1 cellular context compared by ENCODE assay signal in genomic region chr6:111591370-111591900, GRCh38.
TF ChIP-seq lines count a peak whose summit lies in the region.

No MANE protein-coding gene starts in this region.

TF ChIP-seq in HEK293, 187 proteins besides CTCF, POLR2A, EP300 and RAD21 (continued from another document and continues in another):
- no peak for TF ChIP-seq ZNF513 (tag by site-specific recombination; IDR thresholded peaks at IDR 0.05)
- peak; percentile 74; the same call in 1 of the 2 replicates for TF ChIP-seq ZNF76 (tag by site-specific recombination; IDR thresholded peaks at IDR 0.05; ENCODE audit: borderline replicate concordance, low read depth)
- TF ChIP-seq GLIS2 (tag by site-specific recombination; IDR thresholded peaks at IDR 0.05): 0 out of 2 replicates have a peak, but pooled peaks have one; percentile 25
- TF ChIP-seq ZBTB49 (tag by site-specific recombination; IDR thresholded peaks at IDR 0.05; ENCODE audit: low read depth): no peak
- TF ChIP-seq, protein P1, sequence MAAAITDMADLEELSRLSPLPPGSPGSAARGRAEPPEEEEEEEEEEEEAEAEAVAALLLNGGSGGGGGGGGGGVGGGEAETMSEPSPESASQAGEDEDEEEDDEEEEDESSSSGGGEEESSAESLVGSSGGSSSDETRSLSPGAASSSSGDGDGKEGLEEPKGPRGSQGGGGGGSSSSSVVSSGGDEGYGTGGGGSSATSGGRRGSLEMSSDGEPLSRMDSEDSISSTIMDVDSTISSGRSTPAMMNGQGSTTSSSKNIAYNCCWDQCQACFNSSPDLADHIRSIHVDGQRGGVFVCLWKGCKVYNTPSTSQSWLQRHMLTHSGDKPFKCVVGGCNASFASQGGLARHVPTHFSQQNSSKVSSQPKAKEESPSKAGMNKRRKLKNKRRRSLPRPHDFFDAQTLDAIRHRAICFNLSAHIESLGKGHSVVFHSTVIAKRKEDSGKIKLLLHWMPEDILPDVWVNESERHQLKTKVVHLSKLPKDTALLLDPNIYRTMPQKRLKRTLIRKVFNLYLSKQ (tag by site-specific recombination; IDR thresholded peaks at IDR 0.05; ENCODE audit: borderline replicate concordance): no peak
- no peak for TF ChIP-seq ZSCAN4 (tag by site-specific recombination; IDR thresholded peaks at IDR 0.05)
- TF ChIP-seq, protein P2, sequence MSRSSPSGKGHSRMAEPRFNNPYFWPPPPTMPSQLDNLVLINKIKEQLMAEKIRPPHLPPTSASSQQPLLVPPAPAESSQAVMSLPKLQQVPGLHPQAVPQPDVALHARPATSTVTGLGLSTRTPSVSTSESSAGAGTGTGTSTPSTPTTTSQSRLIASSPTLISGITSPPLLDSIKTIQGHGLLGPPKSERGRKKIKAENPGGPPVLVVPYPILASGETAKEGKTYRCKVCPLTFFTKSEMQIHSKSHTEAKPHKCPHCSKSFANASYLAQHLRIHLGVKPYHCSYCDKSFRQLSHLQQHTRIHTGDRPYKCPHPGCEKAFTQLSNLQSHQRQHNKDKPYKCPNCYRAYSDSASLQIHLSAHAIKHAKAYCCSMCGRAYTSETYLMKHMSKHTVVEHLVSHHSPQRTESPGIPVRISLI (tag by site-specific recombination; IDR thresholded peaks at IDR 0.05): no peak
- no peak for TF ChIP-seq ZNF169 (tag by site-specific recombination; IDR thresholded peaks at IDR 0.05)
- no peak for TF ChIP-seq ZNF146 (tag by site-specific recombination; IDR thresholded peaks at IDR 0.05)
- no peak for TF ChIP-seq ZNF292 (tag by site-specific recombination; IDR thresholded peaks at IDR 0.05; ENCODE audit: borderline replicate concordance, low read depth)
- TF ChIP-seq ZNF280D (tag by site-specific recombination; IDR thresholded peaks at IDR 0.05): no peak
- no peak for TF ChIP-seq ZNF654 (tag by site-specific recombination; IDR thresholded peaks at IDR 0.05; ENCODE audit: low read depth)
- peak; percentile 38; the same call in 1 of the 2 replicates for TF ChIP-seq ZNF623 (tag by site-specific recombination; IDR thresholded peaks at IDR 0.05)
- no peak for TF ChIP-seq ZNF707 (tag by site-specific recombination; IDR thresholded peaks at IDR 0.05)
- TF ChIP-seq ZNF335 (tag by site-specific recombination; conservative IDR thresholded peaks at IDR 0.05): peak; percentile 85
- peak; percentile 76 for TF ChIP-seq ZSCAN30 (tag by site-specific recombination; IDR thresholded peaks at IDR 0.05)
- no peak for TF ChIP-seq ZNF747 (tag by site-specific recombination; IDR thresholded peaks at IDR 0.05)
- no peak for TF ChIP-seq ZNF785 (tag by site-specific recombination; IDR thresholded peaks at IDR 0.05)
- no peak for TF ChIP-seq ZNF350 (tag by site-specific recombination; IDR thresholded peaks at IDR 0.05)
- TF ChIP-seq ZNF112 (tag by site-specific recombination; IDR thresholded peaks at IDR 0.05): no peak
- TF ChIP-seq KLF1 (tag by site-specific recombination; IDR thresholded peaks at IDR 0.05): no peak
- TF ChIP-seq ZBTB20 (tag by site-specific recombination; IDR thresholded peaks at IDR 0.05): peak; percentile 45; the same call in 1 of the 2 replicates
- TF ChIP-seq ZNF48 (tag by site-specific recombination; IDR thresholded peaks at IDR 0.05): no peak
- no peak for TF ChIP-seq ZNF768 (tag by site-specific recombination; IDR thresholded peaks at IDR 0.05)
- TF ChIP-seq, protein P3, sequence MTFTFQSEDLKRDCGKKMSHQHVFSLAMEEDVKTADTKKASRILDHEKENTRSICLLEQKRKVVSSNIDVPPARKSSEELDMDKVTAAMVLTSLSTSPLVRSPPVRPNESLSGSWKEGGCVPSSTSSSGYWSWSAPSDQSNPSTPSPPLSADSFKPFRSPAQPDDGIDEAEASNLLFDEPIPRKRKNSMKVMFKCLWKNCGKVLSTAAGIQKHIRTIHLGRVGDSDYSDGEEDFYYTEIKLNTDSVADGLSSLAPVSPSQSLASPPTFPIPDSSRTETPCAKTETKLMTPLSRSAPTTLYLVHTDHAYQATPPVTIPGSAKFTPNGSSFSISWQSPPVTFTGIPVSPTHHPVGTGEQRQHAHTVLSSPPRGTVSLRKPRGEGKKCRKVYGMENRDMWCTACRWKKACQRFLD (tag by site-specific recombination; IDR thresholded peaks at IDR 0.05): no peak
- TF ChIP-seq ZNF561 (tag by site-specific recombination; IDR thresholded peaks at IDR 0.05; ENCODE audit: borderline replicate concordance): peak; percentile 72
- TF ChIP-seq ZNF311 (tag by site-specific recombination; IDR thresholded peaks at IDR 0.05; ENCODE audit: borderline replicate concordance): no peak
- peak; percentile 70; the same call in 1 of the 2 replicates for TF ChIP-seq ZNF324 (tag by site-specific recombination; IDR thresholded peaks at IDR 0.05)
- no peak for TF ChIP-seq ZBTB11 (tag by site-specific recombination; conservative IDR thresholded peaks at IDR 0.05; ENCODE audit: low read depth)
- no peak for TF ChIP-seq ZNF521 (tag by site-specific recombination; IDR thresholded peaks at IDR 0.05)
- TF ChIP-seq, protein P4, sequence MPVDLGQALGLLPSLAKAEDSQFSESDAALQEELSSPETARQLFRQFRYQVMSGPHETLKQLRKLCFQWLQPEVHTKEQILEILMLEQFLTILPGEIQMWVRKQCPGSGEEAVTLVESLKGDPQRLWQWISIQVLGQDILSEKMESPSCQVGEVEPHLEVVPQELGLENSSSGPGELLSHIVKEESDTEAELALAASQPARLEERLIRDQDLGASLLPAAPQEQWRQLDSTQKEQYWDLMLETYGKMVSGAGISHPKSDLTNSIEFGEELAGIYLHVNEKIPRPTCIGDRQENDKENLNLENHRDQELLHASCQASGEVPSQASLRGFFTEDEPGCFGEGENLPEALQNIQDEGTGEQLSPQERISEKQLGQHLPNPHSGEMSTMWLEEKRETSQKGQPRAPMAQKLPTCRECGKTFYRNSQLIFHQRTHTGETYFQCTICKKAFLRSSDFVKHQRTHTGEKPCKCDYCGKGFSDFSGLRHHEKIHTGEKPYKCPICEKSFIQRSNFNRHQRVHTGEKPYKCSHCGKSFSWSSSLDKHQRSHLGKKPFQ (tag by site-specific recombination; IDR thresholded peaks at IDR 0.05): no peak
- TF ChIP-seq TCF7L2 (IDR thresholded peaks at IDR 0.05; ENCODE audit: borderline replicate concordance, low read depth, low read length): no peak
- TF ChIP-seq SCRT1 (tag by site-specific recombination; IDR thresholded peaks at IDR 0.05; ENCODE audit: borderline replicate concordance): no peak
- TF ChIP-seq BCL11B (tag by site-specific recombination; IDR thresholded peaks at IDR 0.05; ENCODE audit: low read depth): no peak
- peak; percentile 80 for TF ChIP-seq ZNF639 (tag by site-specific recombination; IDR thresholded peaks at IDR 0.05)
- no peak for TF ChIP-seq RBAK (tag by site-specific recombination; IDR thresholded peaks at IDR 0.05)
- no peak for TF ChIP-seq ZNF354C (tag by site-specific recombination; IDR thresholded peaks at IDR 0.05; ENCODE audit: borderline replicate concordance, low read depth)
- no peak for TF ChIP-seq ZNF544 (tag by site-specific recombination; IDR thresholded peaks at IDR 0.05)
- peak; percentile 95 for TF ChIP-seq IKZF3 (tag by site-specific recombination; IDR thresholded peaks at IDR 0.05)
- peak; percentile 98 for TF ChIP-seq GFI1B (tag by site-specific recombination; IDR thresholded peaks at IDR 0.05)
- TF ChIP-seq ZNF692 (tag by site-specific recombination; IDR thresholded peaks at IDR 0.05): peak; percentile 72
